In genomic region chr14:61368061-61368710, GRCh38 we compare ENCODE assay signal across 1 cellular context.
TF ChIP-seq lines count a peak whose summit lies in the region.

No MANE protein-coding gene starts in this region.

TF ChIP-seq in GM23338, 12 proteins besides CTCF, POLR2A, EP300 and RAD21 (continued from another document):
- no peak for TF ChIP-seq ZNF462 (CRISPR knock-in tag; IDR thresholded peaks at IDR 0.05)
- no peak for TF ChIP-seq JUNB (IDR thresholded peaks at IDR 0.05; ENCODE audit: unreplicated experiment)
- TF ChIP-seq STAT1 (IDR thresholded peaks at IDR 0.05; ENCODE audit: unreplicated experiment) = no peak
- no peak for TF ChIP-seq EZH2 (IDR thresholded peaks at IDR 0.05; ENCODE audit: low read depth, unreplicated experiment)
- no peak for TF ChIP-seq ZNF331 (CRISPR knock-in tag; IDR thresholded peaks at IDR 0.05; ENCODE audit: low read depth)
- no peak for TF ChIP-seq REST (IDR thresholded peaks at IDR 0.05; ENCODE audit: unreplicated experiment)
- no peak for TF ChIP-seq ETS1 (IDR thresholded peaks at IDR 0.05)
- no peak for TF ChIP-seq NANOG (IDR thresholded peaks at IDR 0.05; ENCODE audit: borderline replicate concordance)
- TF ChIP-seq EZH2phosphoT487 (IDR thresholded peaks at IDR 0.05; ENCODE audit: unreplicated experiment) = no peak
